ENCODE assay signal across 11 cellular contexts in genomic region chr18:9043581-9043980, GRCh38.
"Had no signal": no experiment of that assay in that cellular context is flagged by ENCODE, and none has a peak within 500 bp of the region (broad histone marks: within the 10 kb centered on the region; RNA-seq: fewer than 3 reads in every experiment).

No MANE protein-coding gene starts in this region.

- ATAC-seq: GM23338, HCT116 had no signal

- H3K27ac ChIP-seq: GM23248 had no signal

- H3K9ac ChIP-seq: GM23248 had no signal

- H3K4me2 ChIP-seq: GM23338 had no signal

- H3K36me3 ChIP-seq: HAP-1 had no signal

- H3K9me3 ChIP-seq: HAP-1 had no signal

- H2AFZ ChIP-seq: GM23248, GM23338 had no signal

- FAIRE-seq: H1, H54 had no signal

- H3K4me3 ChIP-seq: GM23248, GM23338, HAP-1 had no signal

- DNase-seq: GM23248, GOT3, H7, H9, HCEC 1CT, HFFc6 had no signal
